15 cellular contexts compared by ENCODE assay signal in genomic region chr17:901964-902363, GRCh38.
DNase-seq lines count a peak whose midpoint lies in the region; ATAC-seq and TF ChIP-seq lines count a peak whose summit lies in the region.
"Had no signal": no experiment of that assay in that cellular context is flagged by ENCODE, and none has a peak within 500 bp of the region (broad histone marks: within the 10 kb centered on the region; RNA-seq: fewer than 3 reads in every experiment).

No MANE protein-coding gene starts in this region.

- no peak overlapping the region for H2BK120ac ChIP-seq in H9 (ENCODE audit: low read depth, low read length, poor library complexity, severe bottlenecking)
- H2BK120ac ChIP-seq in mesenchymal stem cell (ENCODE audit: low read depth, low read length): peak overlapping the region; percentile 42

- peaks cover 7% of the 10 kb centered on the region; the same call in 1 of the 2 replicates for H3K4me1 ChIP-seq in H9 (ENCODE audit: insufficient read depth, low read length)
- H3K4me1 ChIP-seq in esophagus muscularis mucosa: peaks cover 24 to 72% (median 64%) of the 10 kb centered on the region in 4 donors
- H3K4me1 ChIP-seq in mesenchymal stem cell (ENCODE audit: control insufficient read depth, insufficient read depth, low read depth, low read length): peaks cover 31% of the 10 kb centered on the region
- H3K4me1 ChIP-seq in subcutaneous abdominal adipose tissue (ENCODE audit: control insufficient read depth in 5 of 5, insufficient read depth in 5 of 5, low read length in 5 of 5): peaks cover 14 to 34% (median 22%) of the 10 kb centered on the region in 5 donors

- no peak overlapping the region for H3K4me3 ChIP-seq in esophagus muscularis mucosa
- H3K4me3 ChIP-seq in mesenchymal stem cell (ENCODE audit: insufficient read depth in 1 of 2, low read depth in 1 of 2, low read length in 2 of 2): peak overlapping the region in 1 of 2 experiments; percentile 57
- H3K4me3 ChIP-seq in subcutaneous abdominal adipose tissue (ENCODE audit: low read depth in 1 of 5, low read length in 5 of 5): no peak overlapping the region
- H3K4me3 ChIP-seq: PC-9, testis had no signal

- no peak for TF ChIP-seq EP300 in esophagus muscularis mucosa (IDR thresholded peaks at IDR 0.05)

- H4K8ac ChIP-seq in H9 (replicated peaks; ENCODE audit: insufficient read length, low read depth, low read length): no peak overlapping the region
- peak overlapping the region; percentile 45 for H4K8ac ChIP-seq in mesenchymal stem cell (ENCODE audit: low read length)

- H3K23ac ChIP-seq in H9 (ENCODE audit: insufficient read length, low read depth, low read length) (no peak overlapping the region), mesenchymal stem cell (ENCODE audit: low read length in 2 of 2) (no peak overlapping the region)

- H3K9me3 Mint-ChIP-seq in H9: no peaks in the 10 kb centered on the region
- H3K9me3 Mint-ChIP-seq: activated naive CD4-positive, alpha-beta T cell treated with anti-CD3 and anti-CD28 coated beads, Interleukin-2, amount 50 U/mL, for 72 hours had no signal

- peaks cover 4 to 14% (median 10%) of the 10 kb centered on the region in 3 experiments; a peak in 4 of 7 replicates for H3K36me3 Mint-ChIP-seq in H9 (ENCODE audit: insufficient read depth in 1 of 3, low read depth in 3 of 3)
- H3K36me3 Mint-ChIP-seq: activated naive CD4-positive, alpha-beta T cell treated with anti-CD3 and anti-CD28 coated beads, Interleukin-2, amount 50 U/mL, for 72 hours; naive thymus-derived CD4-positive, alpha-beta T cell had no signal

- H2BK12ac ChIP-seq in H9 (ENCODE audit: insufficient read length, low read depth, low read length) (peak overlapping the region; percentile 68), mesenchymal stem cell (ENCODE audit: low read length in 2 of 2) (peak overlapping the region; percentile 59 to 79)

- H3K23me2 ChIP-seq in H9 (ENCODE audit: insufficient read length, low read depth, low read length, poor library complexity, severe bottlenecking): no peaks in the 10 kb centered on the region

- WGBS in H9 (ENCODE audit: extremely low coverage, insufficient read length, low lambda C conversion rate): no CpG with 5 or more reads among the region's 21 CpGs
- 86% methylated on average over 17 of the region's 21 CpGs for WGBS in esophagus muscularis mucosa
- 93% methylated on average over 21 of the region's 21 CpGs for WGBS in mesenchymal stem cell

- H3K79me1 ChIP-seq in H9 (ENCODE audit: insufficient read depth, low read depth, low read length, poor library complexity, severe bottlenecking) (peaks cover 7% of the 10 kb centered on the region), mesenchymal stem cell (replicated peaks; ENCODE audit: low read length, poor library complexity, severe bottlenecking) (peaks cover 21% of the 10 kb centered on the region)

- peaks cover 13% of the 10 kb centered on the region; the same call in 1 of the 2 replicates for H3K79me2 ChIP-seq in H9 (ENCODE audit: insufficient read depth, low read length)

- H3K36me3 ChIP-seq in esophagus muscularis mucosa (no peaks in the 10 kb centered on the region), mesenchymal stem cell (ENCODE audit: control insufficient read depth in 1 of 2, insufficient read depth in 2 of 2, low read depth in 1 of 2, low read length in 2 of 2) (peaks cover 0 to 10% of the 10 kb centered on the region in 2 experiments), subcutaneous abdominal adipose tissue (ENCODE audit: control insufficient read depth in 5 of 5, insufficient read depth in 5 of 5, low read length in 5 of 5) (no peaks in the 10 kb centered on the region)

- H3K18ac ChIP-seq in H9 (ENCODE audit: insufficient read length, low read depth, low read length) (no peak overlapping the region), mesenchymal stem cell (ENCODE audit: low read depth in 1 of 2, low read length in 2 of 2) (peak overlapping the region; percentile 37 to 81)

- no peak overlapping the region for H2AK5ac ChIP-seq in H9 (ENCODE audit: insufficient read length, low read length)
- peak overlapping the region; percentile 97 for H2AK5ac ChIP-seq in mesenchymal stem cell (ENCODE audit: low read length, severe bottlenecking)

- ATAC-seq in HG03442 (IDR thresholded peaks at IDR 0.05; ENCODE audit: unreplicated experiment): no peak
- ATAC-seq: activated CD4-positive, CD25-positive, alpha-beta regulatory T cell treated with anti-CD3 and anti-CD28 coated beads, Interleukin-2, amount 50 U/mL, for 24 hours; activated naive CD4-positive, alpha-beta T cell treated with anti-CD3 and anti-CD28 coated beads, Interleukin-2, amount 50 U/mL, for 72 hours; naive thymus-derived CD4-positive, alpha-beta T cell had no signal

- intact Hi-C loops in esophagus muscularis mucosa (cut with DNase I): no loop called here

- no peak overlapping the region for H3K56ac ChIP-seq in H9 (ENCODE audit: insufficient read length, low read depth, low read length)

- H3K14ac ChIP-seq in H9 (ENCODE audit: insufficient read depth, low read length): no peak overlapping the region
- peak overlapping the region in 1 of 2 experiments; percentile 44 for H3K14ac ChIP-seq in mesenchymal stem cell (ENCODE audit: low read length in 2 of 2)

- H3K4me2 ChIP-seq in H9 (ENCODE audit: insufficient read depth, insufficient read length, low read length) (no peak overlapping the region), mesenchymal stem cell (ENCODE audit: low read length, poor library complexity, severe bottlenecking) (no peak overlapping the region)
- H3K4me2 ChIP-seq: PC-9 had no signal

- TF ChIP-seq POLR2A in esophagus muscularis mucosa (IDR thresholded peaks at IDR 0.05; ENCODE audit: low read depth): peak; percentile 28

- H4K20me1 ChIP-seq in H9 (ENCODE audit: control insufficient read depth, insufficient read depth, insufficient read length): no peaks in the 10 kb centered on the region

- no peaks in the 10 kb centered on the region; the same call in 1 of the 2 replicates for H3K27me3 Mint-ChIP-seq in H9 (ENCODE audit: low read depth)

- no peak overlapping the region for H3T11ph ChIP-seq in H9 (ENCODE audit: low read length)

- H3K27ac Mint-ChIP-seq in H9: peak overlapping the region; percentile 70 to 89 (median 79)
- H3K27ac Mint-ChIP-seq: naive thymus-derived CD4-positive, alpha-beta T cell had no signal

- H2BK20ac ChIP-seq in H9 (ENCODE audit: low read depth, low read length, poor library complexity, severe bottlenecking): no peak overlapping the region

- no peak overlapping the region for H3K4me3 Mint-ChIP-seq in H9
- H3K4me3 Mint-ChIP-seq: naive thymus-derived CD4-positive, alpha-beta T cell had no signal

- H4K5ac ChIP-seq in H9 (ENCODE audit: insufficient read length, low read depth, low read length): no peak overlapping the region

- no peak overlapping the region for H3K9ac ChIP-seq in H9 (ENCODE audit: extremely low read depth, insufficient read length, low read length)
- H3K9ac ChIP-seq in mesenchymal stem cell (ENCODE audit: low read length): peak overlapping the region; percentile 86
- H3K9ac ChIP-seq in subcutaneous abdominal adipose tissue (ENCODE audit: low read length in 5 of 5): no peak overlapping the region

- H2AFZ ChIP-seq in H9 (ENCODE audit: low read length) (no peak overlapping the region), mesenchymal stem cell (ENCODE audit: low read depth, low read length) (no peak overlapping the region)
- H2AFZ ChIP-seq: PC-9 had no signal

- H2BK15ac ChIP-seq in H9 (ENCODE audit: low read depth, low read length): no peak overlapping the region
- peak overlapping the region; percentile 97 for H2BK15ac ChIP-seq in mesenchymal stem cell (ENCODE audit: low read depth, poor library complexity, severe bottlenecking)

- H3K27me3 ChIP-seq in H9 (ENCODE audit: insufficient read depth, low read length): no peaks in the 10 kb centered on the region
- no peaks in the 10 kb centered on the region for H3K27me3 ChIP-seq in esophagus muscularis mucosa
- no peaks in the 10 kb centered on the region for H3K27me3 ChIP-seq in mesenchymal stem cell (ENCODE audit: control insufficient read depth in 1 of 2, insufficient read depth in 1 of 2, low read length in 2 of 2)
- peaks cover 2 to 16% (median 9%) of the 10 kb centered on the region in 5 donors for H3K27me3 ChIP-seq in subcutaneous abdominal adipose tissue (ENCODE audit: control insufficient read depth in 5 of 5, insufficient read depth in 4 of 5, low read length in 5 of 5)
- H3K27me3 ChIP-seq: testis had no signal

- H3K4me1 Mint-ChIP-seq in H9: peaks cover 43 to 52% of the 10 kb centered on the region in 2 experiments

- DNase-seq in H9: no peak
- no peak for DNase-seq in esophagus muscularis mucosa (ENCODE audit: extremely low spot score)
- DNase-seq in mesenchymal stem cell: no peak
- no peak for DNase-seq in DMS114 treated with DMSO at 0.1 percent for 48 hours (lab: John Stamatoyannopoulos, UW; ENCODE audit: unreplicated experiment)
- DNase-seq in NCI-H446 treated with DMSO at 0.1 percent for 48 hours (lab: John Stamatoyannopoulos, UW): no peak
- DNase-seq in NCI-H526 treated with DMSO at 0.1 percent for 48 hours (lab: John Stamatoyannopoulos, UW): no peak
- DNase-seq: Calu3; naive thymus-derived CD4-positive, alpha-beta T cell; PC-9; T-helper 1 cell had no signal

- H2BK5ac ChIP-seq in H9 (ENCODE audit: insufficient read length, low read length) (no peak overlapping the region), mesenchymal stem cell (ENCODE audit: low read depth, low read length, poor library complexity, severe bottlenecking) (no peak overlapping the region)

- H4K91ac ChIP-seq in H9 (ENCODE audit: insufficient read length, low read depth, low read length) (no peak overlapping the region), mesenchymal stem cell (ENCODE audit: low read length) (peak overlapping the region; percentile 57)

- H3K9me3 ChIP-seq in H9 (ENCODE audit: control insufficient read depth, low read depth, low read length) (no peaks in the 10 kb centered on the region), esophagus muscularis mucosa (no peaks in the 10 kb centered on the region), mesenchymal stem cell (ENCODE audit: control insufficient read depth, low read length) (no peaks in the 10 kb centered on the region), subcutaneous abdominal adipose tissue (ENCODE audit: control insufficient read depth in 5 of 5, low read length in 5 of 5) (no peaks in the 10 kb centered on the region)
- H3K9me3 ChIP-seq: testis had no signal

- TF ChIP-seq CTCF in H9 (conservative IDR thresholded peaks at IDR 0.05): no peak
- TF ChIP-seq CTCF in esophagus muscularis mucosa (IDR thresholded peaks at IDR 0.05): no peak

- H3K4ac ChIP-seq in H9 (ENCODE audit: low read depth, low read length): no peak overlapping the region
- peak overlapping the region; percentile 60 to 93 for H3K4ac ChIP-seq in mesenchymal stem cell (ENCODE audit: low read depth in 1 of 2, low read length in 2 of 2)

- no peak overlapping the region for H3K27ac ChIP-seq in H9 (ENCODE audit: insufficient read length, low read depth, low read length)
- H3K27ac ChIP-seq in esophagus muscularis mucosa (replicated peaks in 1 of 4): peak overlapping the region; percentile 79 to 85 (median 82)
- no peak overlapping the region for H3K27ac ChIP-seq in mesenchymal stem cell (ENCODE audit: low read length, poor library complexity, severe bottlenecking)
- H3K27ac ChIP-seq in subcutaneous abdominal adipose tissue (ENCODE audit: low read depth, low read length): peak overlapping the region; percentile 35
- H3K27ac ChIP-seq: PC-9 had no signal

Comparison
In these comparisons a context has a peak if more than half of its experiments do, and no peak if none do; other contexts are left out.
1. H3K27ac ChIP-seq: peak in esophagus muscularis mucosa (4 of 4) and subcutaneous abdominal adipose tissue (single experiment); none in H9 (single experiment) and mesenchymal stem cell (single experiment).